Comparison of ENCODE assay signal across 23 cellular contexts in genomic region chrX:9494806-9495205, GRCh38. TPM values are rescaled to one million over a fixed set of nuclear protein-coding genes. Genes with fewer than 3 reads are reported as not detected.
DNase-seq lines count a peak whose midpoint lies in the region; ATAC-seq and TF ChIP-seq lines count a peak whose summit lies in the region.
"Had no signal": no experiment of that assay in that cellular context is flagged by ENCODE, and none has a peak within 500 bp of the region (broad histone marks: within the 10 kb centered on the region; RNA-seq: fewer than 3 reads in every experiment).

No MANE protein-coding gene starts in this region.

- 93% methylated on average over 3 of the region's 6 CpGs; no CpG with 5 or more reads in 1 of the 2 experiments for WGBS in mesodermal cell (ENCODE audit: insufficient coverage in 2 of 2), 2 experiments

- peaks cover 9% of the 10 kb centered on the region for H3K36me3 ChIP-seq in mesodermal cell (ENCODE audit: control insufficient read depth, insufficient read depth, low read length)
- H3K36me3 ChIP-seq: left ventricle myocardium inferior, MG63, right atrium auricular region, tibial artery had no signal

- H3K4me3 ChIP-seq in LNCaP clone FGC (ENCODE audit: low read depth, low read length) (no peak overlapping the region), choroid plexus epithelial cell (ENCODE audit: low read depth, low read length) (no peak overlapping the region), mesodermal cell (ENCODE audit: extremely low read depth, insufficient read depth, low read length, poor library complexity, severe bottlenecking) (no peak overlapping the region)
- H3K4me3 ChIP-seq: left ventricle myocardium inferior, MG63, right atrium auricular region, tibial artery had no signal

- ATAC-seq in HG03095 (IDR thresholded peaks at IDR 0.05; ENCODE audit: unreplicated experiment) (no peak), GM19397 (IDR thresholded peaks at IDR 0.05; ENCODE audit: unreplicated experiment) (no peak)
- ATAC-seq: naive thymus-derived CD4-positive, alpha-beta T cell; Right ventricle myocardium inferior had no signal

- TF ChIP-seq CTCF in LNCaP clone FGC (IDR thresholded peaks at IDR 0.05; ENCODE audit: control insufficient read depth, extremely low read depth, insufficient read depth) (no peak), choroid plexus epithelial cell (conservative IDR thresholded peaks at IDR 0.05; ENCODE audit: low read depth, low read length) (no peak)

- DNase-seq in AG20443 (ENCODE audit: low spot score), result peak; percentile 12
- peak; percentile 49 for DNase-seq in LNCaP clone FGC (ENCODE audit: low read depth)
- peak; percentile 25 for DNase-seq in choroid plexus epithelial cell (ENCODE audit: low read depth)
- DNase-seq in SW 1271 (lab: John Stamatoyannopoulos, UW), result no peak
- DNase-seq in activated CD4-positive, alpha-beta T cell treated with anti-CD3 and anti-CD28 coated beads, Interleukin-2, amount 50 U/mL, for 1 hour, result no peak
- DNase-seq: ACHN; activated CD4-positive, alpha-beta T cell treated with anti-CD3 and anti-CD28 coated beads for 4 hours; Calu3; cerebellar nuclear complex; left ventricle myocardium inferior; MG63; naive thymus-derived CD4-positive, alpha-beta T cell; NCI-H2081; stimulated activated CD4-positive, alpha-beta T cell treated with anti-CD3 and anti-CD28 coated beads, Interleukin-2, amount 100 ng/mL, for 48 hours; stimulated activated CD8-positive, alpha-beta memory T cell treated with anti-CD3 and anti-CD28 coated beads, Interleukin-4, amount 100 ng/mL, for 48 hours; T1000; tibial artery had no signal

- no peaks in the 10 kb centered on the region for H3K9me3 ChIP-seq in mesodermal cell (ENCODE audit: control insufficient read depth, low read length)
- H3K9me3 ChIP-seq: left ventricle myocardium inferior, MG63, right atrium auricular region, tibial artery had no signal

- H3K27ac ChIP-seq in mesodermal cell (ENCODE audit: low read depth, low read length, severe bottlenecking), result peak overlapping the region; percentile 6
- H3K27ac ChIP-seq: epithelial cell of prostate, left ventricle myocardium inferior, right atrium auricular region, tibial artery had no signal

- H3K4me1 ChIP-seq in mesodermal cell (ENCODE audit: control insufficient read depth, insufficient read depth, low read length, poor library complexity, severe bottlenecking), result peaks cover 10% of the 10 kb centered on the region
- H3K4me1 ChIP-seq: left ventricle myocardium inferior had no signal

RNA-seq across cellular contexts. Expression of gene TBL1X, which starts 29.9 kb away (rescaled TPM):
- 20.9 TPM for polyA plus RNA-seq in mesodermal cell (2013, experiment 1 of 2)
- 20.5 TPM for polyA plus RNA-seq in mesodermal cell (2013, experiment 2 of 2)

Comparison
In these comparisons a context has a peak if more than half of its experiments do, and no peak if none do; other contexts are left out.
1. DNase-seq: peak in AG20443 (single experiment), LNCaP clone FGC (single experiment) and choroid plexus epithelial cell (single experiment); none in SW 1271 (0 of 2) and activated CD4-positive, alpha-beta T cell treated with anti-CD3 and anti-CD28 coated beads, Interleukin-2, amount 50 U/mL, for 1 hour (single experiment).